In the genomic region with DNA sequence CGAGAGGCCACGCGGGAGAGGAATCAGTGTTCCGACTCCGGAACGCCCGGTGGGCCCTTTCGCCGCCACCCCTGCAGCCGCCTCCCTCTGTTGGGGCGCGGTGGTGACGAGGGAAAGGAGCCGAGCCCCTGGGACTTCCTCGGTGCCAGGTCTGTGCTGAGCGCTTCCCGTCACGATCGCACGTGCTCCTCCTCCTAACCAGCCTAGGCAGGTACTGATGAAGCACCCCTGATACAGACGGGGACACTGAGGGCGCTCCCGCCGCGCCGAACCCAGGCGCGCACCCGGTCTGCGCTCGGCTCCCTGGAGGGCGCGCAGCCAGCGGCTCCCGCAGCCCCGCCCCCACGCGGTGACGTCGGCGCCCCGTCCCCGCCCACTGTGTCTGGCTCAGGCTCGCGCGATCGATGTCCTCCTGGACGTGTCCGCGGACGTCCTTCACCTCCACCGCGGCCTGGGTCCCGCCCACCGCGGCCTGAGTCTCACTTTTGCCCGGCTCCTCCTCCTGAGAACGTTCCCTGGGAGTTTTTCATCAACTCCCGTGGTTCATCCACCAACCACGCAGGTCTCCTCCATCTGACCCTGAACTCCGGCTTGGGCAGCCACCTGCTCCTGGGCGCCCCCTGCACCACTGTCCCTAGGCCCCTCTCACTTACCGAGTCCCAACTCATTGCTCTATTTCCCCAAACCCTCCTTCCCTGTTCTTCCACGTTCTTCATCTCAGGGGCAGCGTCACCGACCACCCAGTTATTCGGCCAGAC, we compare ENCODE assay signal across 9 cellular contexts. TPM values are rescaled to one million over a fixed set of nuclear protein-coding genes. Genes with fewer than 3 reads are reported as not detected.
DNase-seq lines count a peak whose midpoint lies in the region; ATAC-seq and TF ChIP-seq lines count a peak whose summit lies in the region.
"Had no signal": no experiment of that assay in that cellular context is flagged by ENCODE, and none has a peak within 500 bp of the region (broad histone marks: within the 10 kb centered on the region; RNA-seq: fewer than 3 reads in every experiment).

No MANE protein-coding gene starts in this region.

- no peaks in the 10 kb centered on the region for H3K9me3 ChIP-seq in testis

- no peak for TF ChIP-seq POLR2A in testis (IDR thresholded peaks at IDR 0.05)

- 1 to 2% methylated on average over 22 to 52 of the region's 67 CpGs for WGBS in testis, 2 donors

- peak; percentile 77 for ATAC-seq in GM19035 (IDR thresholded peaks at IDR 0.05; ENCODE audit: unreplicated experiment)
- ATAC-seq in HG03558 (IDR thresholded peaks at IDR 0.05; ENCODE audit: extremely low read depth, unreplicated experiment) = peak; percentile 62

- H3K4me1 ChIP-seq in testis = peaks cover 4% of the 10 kb centered on the region

- peak; percentile 93 for DNase-seq in AG20443 (ENCODE audit: low spot score)
- peak; percentile 59 for DNase-seq in RPMI7951 (ENCODE audit: low read depth)
- DNase-seq in activated gamma-delta T cell (lab: John Stamatoyannopoulos, UW) = peak; percentile 46
- peak; percentile 33 for DNase-seq in globus pallidus (ENCODE audit: low spot score)
- DNase-seq in nucleus accumbens (lab: John Stamatoyannopoulos, UW) = peak in 39 of 56 donors; percentile 2 to 82 (median 27)
- peak; percentile 85 for DNase-seq in testis

- no peak overlapping the region for H3K27ac ChIP-seq in testis
- H3K27ac ChIP-seq: KMS-11 had no signal

- no peaks in the 10 kb centered on the region for H3K36me3 ChIP-seq in testis (ENCODE audit: low read depth, missing control alignments)

- H3K27me3 ChIP-seq in testis = no peaks in the 10 kb centered on the region

- TF ChIP-seq CTCF in testis (IDR thresholded peaks at IDR 0.05) = no peak

- intact Hi-C loops in testis (cut with DNase I; ENCODE audit: low total_unique reads) = no loop called here

- H3K4me3 ChIP-seq in testis = peak overlapping the region; percentile 51 to 55

RNA-seq across cellular contexts. Expression of a gene that starts 2.6 kb away (rescaled TPM):
- total RNA-seq in RPMI7951 (2014; rRNA removed; shearing (Covaris generic)) = not detected in 2 replicates
- 1 to 10 TPM; 5.5 to 9.0 TPM for total RNA-seq in testis
- polyA plus RNA-seq in testis (ENCODE audit: insufficient read depth, low read depth, low replicate concordance) = 7.4 TPM

RNA-seq across cellular contexts. Expression of a gene that starts 12.4 kb away (rescaled TPM):
- not detected in 2 replicates for total RNA-seq in RPMI7951 (2014; rRNA removed; shearing (Covaris generic))
- 1 to 10 TPM in 1 of 2 donors, under 1 TPM in 1; 0.43 to 1.2 TPM for total RNA-seq in testis
- 2.7 TPM for polyA plus RNA-seq in testis (ENCODE audit: insufficient read depth, low read depth, low replicate concordance)

RNA-seq across cellular contexts. Expression of a gene that starts 18.8 kb away (rescaled TPM):
- total RNA-seq in RPMI7951 (2014; rRNA removed; shearing (Covaris generic)) = not detected in 2 replicates
- under 1 TPM; 0.63 to 0.81 TPM for total RNA-seq in testis
- 1.3 TPM for polyA plus RNA-seq in testis (ENCODE audit: insufficient read depth, low read depth, low replicate concordance)

RNA-seq across cellular contexts. Expression of a gene that starts 37.3 kb away (rescaled TPM):
- not detected in 2 replicates for total RNA-seq in RPMI7951 (2014; rRNA removed; shearing (Covaris generic))
- total RNA-seq in testis = 10 to 100 TPM; 19.3 to 38.3 TPM
- 30.7 TPM for polyA plus RNA-seq in testis (ENCODE audit: insufficient read depth, low read depth, low replicate concordance)

RNA-seq across cellular contexts. Expression of a gene that starts 45.7 kb away (rescaled TPM):
- total RNA-seq in RPMI7951 (2014; rRNA removed; shearing (Covaris generic)) = not detected in 2 replicates
- total RNA-seq in testis = 1 to 10 TPM in 1 of 2 donors, under 1 TPM in 1; 0.43 to 1.9 TPM
- polyA plus RNA-seq in testis (ENCODE audit: insufficient read depth, low read depth, low replicate concordance) = 4.0 TPM

Comparison
In these comparisons a context has a peak if more than half of its experiments do, and no peak if none do; other contexts are left out.
1. DNase-seq: peak in every context shown above with its lines; median percentile 93 in AG20443; 85 in testis; 59 in RPMI7951; 46 in activated gamma-delta T cell; 33 in globus pallidus; 27 in nucleus accumbens.